ENCODE assay signal across 16 cellular contexts in genomic region chr15:74775132-74775562, GRCh38. TPM values are rescaled to one million over a fixed set of nuclear protein-coding genes. Genes with fewer than 3 reads are reported as not detected.
DNase-seq lines count a peak whose midpoint lies in the region; ATAC-seq and TF ChIP-seq lines count a peak whose summit lies in the region.
"Had no signal": no experiment of that assay in that cellular context is flagged by ENCODE, and none has a peak within 500 bp of the region (broad histone marks: within the 10 kb centered on the region; RNA-seq: fewer than 3 reads in every experiment).

No MANE protein-coding gene starts in this region.

- H3K4me3 ChIP-seq in MM.1S (ENCODE audit: low read length) (no peak overlapping the region), osteoblast (ENCODE audit: insufficient read depth, low read length) (no peak overlapping the region)
- H3K4me3 ChIP-seq: ascending aorta, psoas muscle had no signal

- H3K9ac ChIP-seq in MM.1S (ENCODE audit: low read length), result no peak overlapping the region

- POLR2A ChIA-PET in activated CD4-positive, alpha-beta T cell treated with anti-CD3 and anti-CD28 coated beads, Interleukin-2, amount 10 ng/mL, durations not matched to agents 7 days and 5 days (lab: Charles Lee), result interaction anchor here (0.6 kb wide), 1 partner anchor 136 kb away, joined by 6 read pairs; no protein-coding TSS in a partner anchor

- peak overlapping the region; percentile 80 for H3K27ac Mint-ChIP-seq in activated CD4-positive, alpha-beta T cell treated with anti-CD3 and anti-CD28 coated beads, Interleukin-2, amount 10 ng/mL, durations not matched to agents 7 days and 5 days
- H3K27ac Mint-ChIP-seq in activated T-helper 2 cell treated with anti-CD3 and anti-CD28 coated beads, Interferon-gamma antibody, Interleukin-2, Interleukin-4, amounts not matched to agents 10 μg/mL and 5 μg/mL and 100 μg/mL, durations not matched to agents 14 hours and 24 hours and 36 hours, result peak overlapping the region; percentile 30
- H3K27ac Mint-ChIP-seq: type B pancreatic cell had no signal

- CTCF ChIA-PET in activated CD4-positive, alpha-beta T cell treated with anti-CD3 and anti-CD28 coated beads, Interleukin-2, amount 10 ng/mL, durations not matched to agents 7 days and 5 days (lab: Charles Lee), result interaction anchor here (1.4 to 27.9 kb wide), 2 partner anchors 9 to 24 kb away, joined by 5 to 930 read pairs; partner anchors contain the start of gene LMAN1L

- no peak for ATAC-seq in HG03521 (IDR thresholded peaks at IDR 0.05; ENCODE audit: unreplicated experiment)
- ATAC-seq: activated CD8-positive, alpha-beta memory T cell treated with anti-CD3 and anti-CD28 coated beads, Interleukin-2, amount 10 ng/mL, durations not matched to agents 7 days and 5 days; psoas muscle had no signal

- H3K4me2 ChIP-seq in MM.1S (ENCODE audit: low read depth, low read length) (peak overlapping the region; percentile 70), osteoblast (ENCODE audit: insufficient read depth, low read length) (no peak overlapping the region)

- peak overlapping the region; percentile 10; the same call in 1 of the 2 replicates for H2AFZ ChIP-seq in MM.1S (ENCODE audit: low read length)
- no peak overlapping the region for H2AFZ ChIP-seq in osteoblast (ENCODE audit: low read length)

- H3K27ac ChIP-seq in MM.1S (ENCODE audit: low read length) (peak overlapping the region; percentile 94; the same call in 1 of the 2 replicates), osteoblast (ENCODE audit: low read depth, low read length) (no peak overlapping the region)
- H3K27ac ChIP-seq: ascending aorta, psoas muscle had no signal

- no peaks in the 10 kb centered on the region for H4K20me1 ChIP-seq in MM.1S (ENCODE audit: insufficient read depth, low read length)
- H4K20me1 ChIP-seq in osteoblast (ENCODE audit: insufficient read depth, low read length), result no peaks in the 10 kb centered on the region

- H3K4me3 Mint-ChIP-seq in activated CD4-positive, alpha-beta T cell treated with anti-CD3 and anti-CD28 coated beads, Interleukin-2, amount 10 ng/mL, durations not matched to agents 7 days and 5 days, result no peak overlapping the region
- H3K4me3 Mint-ChIP-seq in activated T-helper 2 cell treated with anti-CD3 and anti-CD28 coated beads, Interferon-gamma antibody, Interleukin-2, Interleukin-4, amounts not matched to agents 10 μg/mL and 5 μg/mL and 100 μg/mL, durations not matched to agents 14 hours and 24 hours and 36 hours (ENCODE audit: low read depth), result no peak overlapping the region
- H3K4me3 Mint-ChIP-seq: activated CD8-positive, alpha-beta memory T cell treated with anti-CD3 and anti-CD28 coated beads, Interleukin-2, amount 10 ng/mL, durations not matched to agents 7 days and 5 days; type B pancreatic cell had no signal

- H3K36me3 ChIP-seq in MM.1S (replicated peaks; ENCODE audit: insufficient read depth, low read length) (no peaks in the 10 kb centered on the region), osteoblast (ENCODE audit: insufficient read depth, low read length) (no peaks in the 10 kb centered on the region)
- H3K36me3 ChIP-seq: ascending aorta had no signal

- peaks cover 49% of the 10 kb centered on the region for H3F3A ChIP-seq in MM.1S (ENCODE audit: insufficient read depth, low read length)

- H3K36me3 Mint-ChIP-seq in activated CD4-positive, alpha-beta T cell treated with anti-CD3 and anti-CD28 coated beads, Interleukin-2, amount 10 ng/mL, durations not matched to agents 7 days and 5 days (ENCODE audit: low read depth), result peaks cover 9% of the 10 kb centered on the region
- no peaks in the 10 kb centered on the region for H3K36me3 Mint-ChIP-seq in activated T-helper 2 cell treated with anti-CD3 and anti-CD28 coated beads, Interferon-gamma antibody, Interleukin-2, Interleukin-4, amounts not matched to agents 10 μg/mL and 5 μg/mL and 100 μg/mL, durations not matched to agents 14 hours and 24 hours and 36 hours (ENCODE audit: low read depth)
- H3K36me3 Mint-ChIP-seq: activated CD8-positive, alpha-beta memory T cell treated with anti-CD3 and anti-CD28 coated beads, Interleukin-2, amount 10 ng/mL, durations not matched to agents 7 days and 5 days; type B pancreatic cell had no signal

- H3K27me3 ChIP-seq in MM.1S (replicated peaks; ENCODE audit: insufficient read depth, low read length) (no peaks in the 10 kb centered on the region), osteoblast (ENCODE audit: insufficient read depth, low read length) (peaks cover 3% of the 10 kb centered on the region)
- H3K27me3 ChIP-seq: ascending aorta had no signal

- intact Hi-C loops in activated T-helper 2 cell treated with anti-CD3 and anti-CD28 coated beads, Interferon-gamma antibody, Interleukin-2, Interleukin-4, amounts not matched to agents 10 μg/mL and 5 μg/mL and 100 μg/mL, durations not matched to agents 14 hours and 24 hours and 36 hours (cut with micrococcal nuclease), result no loop called here

- no peak for DNase-seq in activated CD4-positive, alpha-beta T cell treated with anti-CD3 and anti-CD28 coated beads, Interleukin-2, amount 10 ng/mL, durations not matched to agents 7 days and 5 days
- DNase-seq in activated CD4-positive, alpha-beta T cell treated with anti-CD3 and anti-CD28 coated beads for 1 hour, result no peak
- DNase-seq in MM.1S (peak; percentile 47), osteoblast (ENCODE audit: insufficient read length, low spot score, missing footprints) (peak; percentile 67), NCI-H2081 (lab: John Stamatoyannopoulos, UW) (no peak), NCI-H1694 treated with DMSO at 0.1 percent for 48 hours (lab: John Stamatoyannopoulos, UW) (no peak)
- DNase-seq in activated T-helper 2 cell treated with anti-CD3 and anti-CD28 coated beads, Interferon-gamma antibody, Interleukin-2, Interleukin-4, amounts not matched to agents 10 μg/mL and 5 μg/mL and 100 μg/mL, durations not matched to agents 14 hours and 24 hours and 36 hours (ENCODE audit: low spot score), result no peak
- DNase-seq: ACHN; activated CD8-positive, alpha-beta memory T cell treated with anti-CD3 and anti-CD28 coated beads, Interleukin-2, amount 10 ng/mL, durations not matched to agents 7 days and 5 days; DMS 273 treated with DMSO at 0.1 percent for 48 hours; NCI-H1048; NCI-H446 treated with DMSO at 0.1 percent for 48 hours; psoas muscle had no signal

- H3K4me1 Mint-ChIP-seq in activated CD4-positive, alpha-beta T cell treated with anti-CD3 and anti-CD28 coated beads, Interleukin-2, amount 10 ng/mL, durations not matched to agents 7 days and 5 days, result peaks cover 78% of the 10 kb centered on the region
- peaks cover 77% of the 10 kb centered on the region for H3K4me1 Mint-ChIP-seq in activated T-helper 2 cell treated with anti-CD3 and anti-CD28 coated beads, Interferon-gamma antibody, Interleukin-2, Interleukin-4, amounts not matched to agents 10 μg/mL and 5 μg/mL and 100 μg/mL, durations not matched to agents 14 hours and 24 hours and 36 hours (ENCODE audit: low read depth)

- H3K9me2 ChIP-seq in MM.1S (replicated peaks; ENCODE audit: insufficient read depth, low read length), result no peaks in the 10 kb centered on the region

- H3K9me3 ChIP-seq in MM.1S (replicated peaks; ENCODE audit: insufficient read depth, low read length) (no peaks in the 10 kb centered on the region), osteoblast (ENCODE audit: low read depth, low read length) (no peaks in the 10 kb centered on the region)
- H3K9me3 ChIP-seq: ascending aorta, psoas muscle had no signal

- peaks cover 83% of the 10 kb centered on the region for H3K4me1 ChIP-seq in MM.1S (ENCODE audit: low read length)
- H3K4me1 ChIP-seq in osteoblast (ENCODE audit: insufficient read depth, low read length), result no peaks in the 10 kb centered on the region
- H3K4me1 ChIP-seq: ascending aorta, psoas muscle had no signal

- no peaks in the 10 kb centered on the region for H3K9me3 Mint-ChIP-seq in activated CD4-positive, alpha-beta T cell treated with anti-CD3 and anti-CD28 coated beads, Interleukin-2, amount 10 ng/mL, durations not matched to agents 7 days and 5 days
- H3K9me3 Mint-ChIP-seq in activated T-helper 2 cell treated with anti-CD3 and anti-CD28 coated beads, Interferon-gamma antibody, Interleukin-2, Interleukin-4, amounts not matched to agents 10 μg/mL and 5 μg/mL and 100 μg/mL, durations not matched to agents 14 hours and 24 hours and 36 hours, result no peaks in the 10 kb centered on the region
- H3K9me3 Mint-ChIP-seq: type B pancreatic cell had no signal

- H3K79me2 ChIP-seq in MM.1S (ENCODE audit: low read length), result peaks cover 19% of the 10 kb centered on the region
- no peaks in the 10 kb centered on the region for H3K79me2 ChIP-seq in osteoblast (ENCODE audit: insufficient read depth, low read length)

- TF ChIP-seq CTCF in MM.1S (IDR thresholded peaks at IDR 0.05; ENCODE audit: low read length) (no peak), osteoblast (IDR thresholded peaks at IDR 0.05; ENCODE audit: extremely low read depth, low read depth, low read length) (no peak)

- H3K27me3 Mint-ChIP-seq in activated CD4-positive, alpha-beta T cell treated with anti-CD3 and anti-CD28 coated beads, Interleukin-2, amount 10 ng/mL, durations not matched to agents 7 days and 5 days, result peaks cover 1% of the 10 kb centered on the region
- no peaks in the 10 kb centered on the region for H3K27me3 Mint-ChIP-seq in activated T-helper 2 cell treated with anti-CD3 and anti-CD28 coated beads, Interferon-gamma antibody, Interleukin-2, Interleukin-4, amounts not matched to agents 10 μg/mL and 5 μg/mL and 100 μg/mL, durations not matched to agents 14 hours and 24 hours and 36 hours (ENCODE audit: low read depth)

RNA-seq across cellular contexts. Expression of gene CSK, which starts 6.7 kb away (rescaled TPM):
- 100 to 1,000 TPM; 315 to 348 TPM for total RNA-seq in activated CD4-positive, alpha-beta T cell treated with anti-CD3 and anti-CD28 coated beads, Interleukin-2, amount 10 ng/mL, durations not matched to agents 7 days and 5 days
- 261 and 266 TPM in 2 replicates for total RNA-seq in activated T-helper 2 cell treated with anti-CD3 and anti-CD28 coated beads, Interferon-gamma antibody, Interleukin-2, Interleukin-4, amounts not matched to agents 10 μg/mL and 5 μg/mL and 100 μg/mL, durations not matched to agents 14 hours and 24 hours and 36 hours
- 30.6 and 31.5 TPM in 2 replicates for total RNA-seq in osteoblast

RNA-seq across cellular contexts. Expression of gene CYP1A2, which starts 26.5 kb away (rescaled TPM):
- not detected for total RNA-seq in activated CD4-positive, alpha-beta T cell treated with anti-CD3 and anti-CD28 coated beads, Interleukin-2, amount 10 ng/mL, durations not matched to agents 7 days and 5 days
- not detected in 2 replicates for total RNA-seq in activated T-helper 2 cell treated with anti-CD3 and anti-CD28 coated beads, Interferon-gamma antibody, Interleukin-2, Interleukin-4, amounts not matched to agents 10 μg/mL and 5 μg/mL and 100 μg/mL, durations not matched to agents 14 hours and 24 hours and 36 hours
- not detected in 2 replicates for total RNA-seq in osteoblast
- total RNA-seq: activated CD8-positive, alpha-beta memory T cell treated with anti-CD3 and anti-CD28 coated beads, Interleukin-2, amount 10 ng/mL, durations not matched to agents 7 days and 5 days; ascending aorta; psoas muscle had no signal

RNA-seq across cellular contexts. Expression of gene LMAN1L, which starts 37.5 kb away (rescaled TPM):
- total RNA-seq in activated CD4-positive, alpha-beta T cell treated with anti-CD3 and anti-CD28 coated beads, Interleukin-2, amount 10 ng/mL, durations not matched to agents 7 days and 5 days, result under 1 TPM; 0.87 to 0.92 TPM
- 0.32 TPM in 1 of 2 replicates, not detected in the other for total RNA-seq in activated T-helper 2 cell treated with anti-CD3 and anti-CD28 coated beads, Interferon-gamma antibody, Interleukin-2, Interleukin-4, amounts not matched to agents 10 μg/mL and 5 μg/mL and 100 μg/mL, durations not matched to agents 14 hours and 24 hours and 36 hours
- total RNA-seq in osteoblast, result under 0.01 TPM in 1 of 2 replicates, not detected in the other
- total RNA-seq: activated CD8-positive, alpha-beta memory T cell treated with anti-CD3 and anti-CD28 coated beads, Interleukin-2, amount 10 ng/mL, durations not matched to agents 7 days and 5 days; ascending aorta had no signal

RNA-seq across cellular contexts. Expression of gene CYP1A1, which starts 49.8 kb away (rescaled TPM):
- total RNA-seq in activated CD4-positive, alpha-beta T cell treated with anti-CD3 and anti-CD28 coated beads, Interleukin-2, amount 10 ng/mL, durations not matched to agents 7 days and 5 days, result 1 to 10 TPM; 2.2 to 2.9 TPM
- total RNA-seq in activated T-helper 2 cell treated with anti-CD3 and anti-CD28 coated beads, Interferon-gamma antibody, Interleukin-2, Interleukin-4, amounts not matched to agents 10 μg/mL and 5 μg/mL and 100 μg/mL, durations not matched to agents 14 hours and 24 hours and 36 hours, result 0.37 and 0.48 TPM in 2 replicates
- 0.36 TPM in 1 of 2 replicates, not detected in the other for total RNA-seq in osteoblast

RNA-seq across cellular contexts. Expression of gene CPLX3, which starts 51.3 kb away (rescaled TPM):
- under 1 TPM; 0.12 to 0.19 TPM for total RNA-seq in activated CD4-positive, alpha-beta T cell treated with anti-CD3 and anti-CD28 coated beads, Interleukin-2, amount 10 ng/mL, durations not matched to agents 7 days and 5 days
- total RNA-seq in activated T-helper 2 cell treated with anti-CD3 and anti-CD28 coated beads, Interferon-gamma antibody, Interleukin-2, Interleukin-4, amounts not matched to agents 10 μg/mL and 5 μg/mL and 100 μg/mL, durations not matched to agents 14 hours and 24 hours and 36 hours, result 0.16 TPM in 1 of 2 replicates, not detected in the other
- total RNA-seq in osteoblast, result not detected in 2 replicates
- total RNA-seq: ascending aorta had no signal

Comparison
In these comparisons a context has a peak if more than half of its experiments do, and no peak if none do; other contexts are left out.
1. DNase-seq: peak in MM.1S (single experiment) and osteoblast (single experiment); none in activated CD4-positive, alpha-beta T cell treated with anti-CD3 and anti-CD28 coated beads, Interleukin-2, amount 10 ng/mL, durations not matched to agents 7 days and 5 days (single experiment), activated CD4-positive, alpha-beta T cell treated with anti-CD3 and anti-CD28 coated beads for 1 hour (single experiment), activated T-helper 2 cell treated with anti-CD3 and anti-CD28 coated beads, Interferon-gamma antibody, Interleukin-2, Interleukin-4, amounts not matched to agents 10 μg/mL and 5 μg/mL and 100 μg/mL, durations not matched to agents 14 hours and 24 hours and 36 hours (single experiment), NCI-H2081 (0 of 2) and NCI-H1694 treated with DMSO at 0.1 percent for 48 hours (single experiment).